12 cellular contexts compared by ENCODE assay signal in genomic region chr16:74439685-74440084, GRCh38. TPM values are rescaled to one million over a fixed set of nuclear protein-coding genes. Genes with fewer than 3 reads are reported as not detected.
"Had no signal": no experiment of that assay in that cellular context is flagged by ENCODE, and none has a peak within 500 bp of the region (broad histone marks: within the 10 kb centered on the region; RNA-seq: fewer than 3 reads in every experiment).

No MANE protein-coding gene starts in this region.

- H3K9me3 ChIP-seq: colonic mucosa, neutrophil, transverse colon had no signal

- H3K4me3 ChIP-seq: colonic mucosa, heart right ventricle, transverse colon had no signal

- ATAC-seq: left ventricle myocardium superior had no signal

- H3K36me3 ChIP-seq: colonic mucosa, transverse colon had no signal

- H3K4me1 ChIP-seq: colonic mucosa, transverse colon had no signal

- DNase-seq: activated CD4-positive, CD25-positive, alpha-beta regulatory T cell treated with anti-CD3 and anti-CD28 coated beads, Interleukin-2, amount 50 U/mL, for 72 hours; activated naive CD4-positive, alpha-beta T cell treated with Interleukin-2 at 50 U/mL for 16 hours; caudate nucleus; colonic mucosa; effector CD8-positive, alpha-beta T cell; foreskin melanocyte; heart right ventricle; islet precursor cell; left ventricle myocardium superior; small intestine; transverse colon had no signal

- H3K27me3 ChIP-seq: colonic mucosa, heart right ventricle, transverse colon had no signal

- H3K27ac ChIP-seq: colonic mucosa, heart right ventricle, neutrophil, transverse colon had no signal

RNA-seq across cellular contexts. Expression of gene CLEC18B, which starts 18.4 kb away (rescaled TPM):
- total RNA-seq: left ventricle myocardium superior had no signal
